ENCODE assay signal across 9 cellular contexts in the genomic region with DNA sequence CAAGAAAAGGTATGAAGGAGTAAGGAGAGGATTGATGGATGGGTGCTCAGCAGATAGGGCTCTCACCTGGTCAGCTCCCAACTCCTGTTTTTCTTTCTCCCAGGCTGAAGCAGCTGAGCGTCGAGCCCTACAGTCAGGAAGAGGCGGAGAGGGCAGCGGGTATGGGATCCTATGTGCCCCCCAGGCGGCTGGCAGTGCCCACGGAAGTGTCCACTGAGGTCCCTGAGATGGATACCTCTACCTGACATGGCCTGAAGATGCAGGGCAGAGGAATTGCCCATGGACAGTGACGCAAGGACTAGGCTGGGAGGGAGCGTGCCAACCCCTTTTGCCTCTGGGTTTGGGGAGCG. TPM values are rescaled to one million over a fixed set of nuclear protein-coding genes. Genes with fewer than 3 reads are reported as not detected.
A peak's percentile ranks its signal among the peaks of the same experiment; 100 is the strongest.
DNase-seq lines count a peak whose midpoint lies in the region; ATAC-seq and TF ChIP-seq lines count a peak whose summit lies in the region.
"Had no signal": no experiment of that assay in that cellular context is flagged by ENCODE, and none has a peak within 500 bp of the region (broad histone marks: within the 10 kb centered on the region; RNA-seq: fewer than 3 reads in every experiment).

No MANE protein-coding gene starts in this region.

- H3K4me3 ChIP-seq in GM12864 (ENCODE audit: low read depth, low read length) (peak overlapping the region; percentile 87), foreskin fibroblast (ENCODE audit: low read depth in 1 of 2, low read length in 2 of 2) (peak overlapping the region; percentile 80 to 90), rectal smooth muscle tissue (ENCODE audit: low read length) (peak overlapping the region; percentile 76)

- peaks cover 11% of the 10 kb centered on the region for H3K4me1 Mint-ChIP-seq in T-helper 17 cell

- DNase-seq in GM12864 (ENCODE audit: low read depth) (no peak), T-helper 17 cell (no peak), foreskin fibroblast (no peak), NCI-H2227 treated with DMSO at 0.1 percent for 48 hours (lab: John Stamatoyannopoulos, UW) (no peak), islet precursor cell (no peak), H4 (ENCODE audit: low spot score) (no peak)
- DNase-seq: activated CD4-positive, CD25-positive, alpha-beta regulatory T cell had no signal

- TF ChIP-seq CTCF in GM12864 (IDR thresholded peaks at IDR 0.05; ENCODE audit: low read depth, low read length, missing control alignments): no peak
- no peak for TF ChIP-seq CTCF in foreskin fibroblast (IDR thresholded peaks at IDR 0.05; ENCODE audit: low read depth, low read length)

- no peak overlapping the region for H3K9ac ChIP-seq in rectal smooth muscle tissue (ENCODE audit: low read length)

- H3K4me1 ChIP-seq in rectal smooth muscle tissue (ENCODE audit: control insufficient read depth, insufficient read depth, low read length): peaks cover 5% of the 10 kb centered on the region

- H3K36me3 Mint-ChIP-seq in T-helper 17 cell (ENCODE audit: low read depth): no peaks in the 10 kb centered on the region

- H3K9me3 ChIP-seq in T-helper 17 cell (ENCODE audit: control insufficient read depth, low read length, poor library complexity, severe bottlenecking): no peaks in the 10 kb centered on the region

- H3K4me3 Mint-ChIP-seq in T-helper 17 cell: peak overlapping the region; percentile 92

- no peaks in the 10 kb centered on the region for H3K27me3 Mint-ChIP-seq in T-helper 17 cell

- no peak overlapping the region for H3K27ac ChIP-seq in rectal smooth muscle tissue (ENCODE audit: low read depth, low read length)

- no peaks in the 10 kb centered on the region for H3K36me3 ChIP-seq in rectal smooth muscle tissue (ENCODE audit: control insufficient read depth, insufficient read depth, low read length)

- peak overlapping the region; percentile 79 for H3K27ac Mint-ChIP-seq in T-helper 17 cell

- no peaks in the 10 kb centered on the region for H3K27me3 ChIP-seq in rectal smooth muscle tissue (ENCODE audit: control insufficient read depth, insufficient read depth, low read length)

- ATAC-seq in T-helper 17 cell (no peak), HG02884 (IDR thresholded peaks at IDR 0.05; ENCODE audit: unreplicated experiment) (no peak)

RNA-seq across cellular contexts. Expression of gene ZNF593, which starts 0.7 kb away (rescaled TPM):
- total RNA-seq in T-helper 17 cell: 10 to 100 TPM; 15.6 to 15.9 TPM
- total RNA-seq in H4 (2014; rRNA removed; shearing (Covaris generic)): 27.4 and 41.0 TPM in 2 replicates

RNA-seq across cellular contexts. Expression of gene ZNF593OS, which starts 1.2 kb away (rescaled TPM):
- total RNA-seq in T-helper 17 cell: not detected
- not detected in 2 replicates for total RNA-seq in H4 (2014; rRNA removed; shearing (Covaris generic))

RNA-seq across cellular contexts. Expression of gene C1orf232, which starts 1.7 kb away (rescaled TPM):
- not detected for total RNA-seq in T-helper 17 cell
- total RNA-seq in H4 (2014; rRNA removed; shearing (Covaris generic)): not detected in 2 replicates

RNA-seq across cellular contexts. Expression of gene CNKSR1, which starts 6.8 kb away (rescaled TPM):
- total RNA-seq in T-helper 17 cell: 1 to 10 TPM; 3.8 to 5.4 TPM
- total RNA-seq in H4 (2014; rRNA removed; shearing (Covaris generic)): not detected in 2 replicates

RNA-seq across cellular contexts. Expression of gene FAM110D, which starts 11.6 kb away (rescaled TPM):
- total RNA-seq in T-helper 17 cell: not detected
- total RNA-seq in H4 (2014; rRNA removed; shearing (Covaris generic)): 0.04 and 0.12 TPM in 2 replicates
